8 cellular contexts compared by ENCODE assay signal in genomic region chr1:245561659-245562234, GRCh38.
"Had no signal": no experiment of that assay in that cellular context is flagged by ENCODE, and none has a peak within 500 bp of the region (broad histone marks: within the 10 kb centered on the region; RNA-seq: fewer than 3 reads in every experiment).

No MANE protein-coding gene starts in this region.

- H2AFZ ChIP-seq: GM23248 had no signal

- H3K4me1 Mint-ChIP-seq: IgD-negative memory B cell had no signal

- H3K4me3 ChIP-seq: GM23248 had no signal

- H3K9ac ChIP-seq: GM23248 had no signal

- H3K36me3 Mint-ChIP-seq: IgD-negative memory B cell had no signal

- H3K27ac ChIP-seq: GM23248, HL-60 had no signal

- ATAC-seq: HepG2 had no signal

- DNase-seq: GM23248, GOT3, H9, HCEC 1CT, KG1 had no signal

- H3K4me3 Mint-ChIP-seq: H9, IgD-negative memory B cell had no signal
